8 cellular contexts compared by ENCODE assay signal in the genomic region with DNA sequence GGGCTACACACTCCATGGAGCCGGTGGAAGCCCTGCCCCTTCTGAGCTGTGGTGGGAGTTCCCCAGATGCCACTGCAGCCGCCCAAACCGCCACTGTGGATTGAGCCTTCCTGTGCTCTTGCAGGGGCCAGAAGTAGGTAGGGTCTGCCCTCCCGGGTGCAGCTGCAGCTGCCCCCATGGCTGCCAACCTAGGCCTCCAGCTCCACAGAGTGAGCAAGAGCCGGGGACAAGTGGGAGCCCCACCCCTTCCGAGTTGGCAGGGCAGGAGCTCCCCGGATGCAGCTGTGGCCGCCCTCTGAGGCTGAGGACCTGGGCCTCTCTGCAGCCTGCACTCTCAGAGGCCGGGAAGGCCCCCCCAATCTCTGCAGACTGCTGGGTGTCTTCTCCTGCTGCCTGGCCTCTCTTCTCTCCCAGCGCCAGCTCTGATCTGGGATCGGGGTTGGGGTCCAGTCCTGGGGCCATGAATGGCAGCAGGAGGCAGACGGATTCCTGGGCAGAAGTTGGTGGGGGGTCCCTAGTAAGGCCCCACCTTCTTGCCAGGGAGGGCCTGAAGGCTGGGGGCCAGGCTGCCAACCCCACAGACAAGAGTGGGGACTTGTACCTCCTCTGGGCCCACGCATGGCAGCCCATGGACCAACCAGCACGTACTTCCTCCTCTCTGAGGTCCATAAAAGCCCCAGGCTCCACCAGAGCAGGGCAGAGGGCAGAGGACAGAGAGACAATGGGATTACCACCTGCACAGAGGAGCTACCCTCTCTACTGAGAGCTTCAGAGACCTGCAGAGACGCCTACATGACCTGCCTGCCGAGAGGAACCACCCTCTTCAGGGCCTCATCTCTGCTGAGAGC. TPM values are rescaled to one million over a fixed set of nuclear protein-coding genes. Genes with fewer than 3 reads are reported as not detected.
A peak's percentile ranks its signal among the peaks of the same experiment; 100 is the strongest.
DNase-seq lines count a peak whose midpoint lies in the region; ATAC-seq and TF ChIP-seq lines count a peak whose summit lies in the region.

No MANE protein-coding gene starts in this region.

- no peaks in the 10 kb centered on the region for H3K9me3 Mint-ChIP-seq in activated CD4-positive, alpha-beta T cell treated with anti-CD3 and anti-CD28 coated beads for 36 hours (ENCODE audit: low read depth)

- H3K27me3 ChIP-seq in ascending aorta = no peaks in the 10 kb centered on the region
- H3K27me3 ChIP-seq in tibial nerve = no peaks in the 10 kb centered on the region

- no peak for TF ChIP-seq EP300 in tibial nerve (IDR thresholded peaks at IDR 0.05)

- H3K9me3 ChIP-seq in ascending aorta (no peaks in the 10 kb centered on the region), tibial nerve (no peaks in the 10 kb centered on the region)

- no peaks in the 10 kb centered on the region for H3K4me1 ChIP-seq in ascending aorta
- peaks cover 0 to 16% (median 7%) of the 10 kb centered on the region in 4 donors for H3K4me1 ChIP-seq in tibial nerve

- no peak for TF ChIP-seq CTCF in ascending aorta (IDR thresholded peaks at IDR 0.05)
- no peak for TF ChIP-seq CTCF in omental fat pad (IDR thresholded peaks at IDR 0.05)
- TF ChIP-seq CTCF in tibial nerve (IDR thresholded peaks at IDR 0.05) = no peak

- no peak overlapping the region for H3K4me3 ChIP-seq in ascending aorta
- no peak overlapping the region for H3K4me3 ChIP-seq in tibial nerve

- 79 to 83% methylated on average over 9 to 16 of the region's 16 CpGs for WGBS in tibial nerve, 2 donors

- intact Hi-C loops in activated CD4-positive, alpha-beta T cell treated with anti-CD3 and anti-CD28 coated beads for 36 hours (cut with DNase I, micrococcal nuclease) = loop anchor here (2.0 kb wide), 1 partner anchor 33 kb away; the partner anchor contains the start of gene SLC1A5 (in 2 of the 2)
- intact Hi-C loops in left cardiac atrium (cut with DNase I) = loop anchor here in 1 of 2 donors (5.0 kb wide), 1 partner anchor 59 kb away; no protein-coding TSS in a partner anchor
- intact Hi-C loops in ascending aorta (cut with DNase I) = no loop called here

- CTCF ChIA-PET in activated CD4-positive, alpha-beta T cell treated with anti-CD3 and anti-CD28 coated beads for 36 hours (lab: Charles Lee) = interaction anchor here (0.6 to 1.3 kb wide), 8 partner anchors 9 to 423 kb away, joined by 3 to 5 read pairs (median 3); no protein-coding TSS in a partner anchor

- no peaks in the 10 kb centered on the region for H3K27me3 Mint-ChIP-seq in activated CD4-positive, alpha-beta T cell treated with anti-CD3 and anti-CD28 coated beads for 36 hours

- H3K4me1 Mint-ChIP-seq in activated CD4-positive, alpha-beta T cell treated with anti-CD3 and anti-CD28 coated beads for 36 hours = peaks cover 27% of the 10 kb centered on the region

- peak overlapping the region; percentile 37 for H3K27ac Mint-ChIP-seq in activated CD4-positive, alpha-beta T cell treated with anti-CD3 and anti-CD28 coated beads for 36 hours

- H3K4me3 Mint-ChIP-seq in activated CD4-positive, alpha-beta T cell treated with anti-CD3 and anti-CD28 coated beads for 36 hours = no peak overlapping the region

- H3K36me3 ChIP-seq in ascending aorta = no peaks in the 10 kb centered on the region
- no peaks in the 10 kb centered on the region for H3K36me3 ChIP-seq in tibial nerve

- no peaks in the 10 kb centered on the region for H3K36me3 Mint-ChIP-seq in activated CD4-positive, alpha-beta T cell treated with anti-CD3 and anti-CD28 coated beads for 36 hours (ENCODE audit: low read depth)

- TF ChIP-seq POLR2A in tibial nerve (IDR thresholded peaks at IDR 0.05) = no peak

- peak; percentile 74 for DNase-seq in activated CD4-positive, alpha-beta T cell treated with anti-CD3 and anti-CD28 coated beads for 36 hours
- DNase-seq in left cardiac atrium (no peak), ascending aorta (ENCODE audit: low spot score in 2 of 2) (no peak), omental fat pad (ENCODE audit: low spot score) (no peak), tibial nerve (ENCODE audit: low spot score in 2 of 2) (no peak)
- DNase-seq in stimulated activated CD8-positive, alpha-beta memory T cell treated with anti-CD3 and anti-CD28 coated beads, Interleukin-2, amount 100 ng/mL, for 48 hours (ENCODE audit: low read depth in 2 of 2) = peak; percentile 42 to 49

- ATAC-seq in HG02759 (IDR thresholded peaks at IDR 0.05; ENCODE audit: unreplicated experiment) (peak; percentile 61), left cardiac atrium (peak; percentile 39 to 59), GM18873 (IDR thresholded peaks at IDR 0.05; ENCODE audit: low FRiP score, unreplicated experiment) (no peak), omental fat pad (ENCODE audit: low FRiP score) (no peak)
- peak; percentile 79 for ATAC-seq in activated CD4-positive, alpha-beta T cell treated with anti-CD3 and anti-CD28 coated beads for 36 hours

- H3K27ac ChIP-seq in ascending aorta = no peak overlapping the region
- H3K27ac ChIP-seq in tibial nerve = peak overlapping the region in 1 of 4 donors; percentile 34

- POLR2A ChIA-PET in activated CD4-positive, alpha-beta T cell treated with anti-CD3 and anti-CD28 coated beads for 36 hours (lab: Charles Lee) = interaction anchor here (0.7 to 1.4 kb wide), 2 partner anchors 19 to 21 kb away, joined by 3 to 4 read pairs; no protein-coding TSS in a partner anchor

RNA-seq across cellular contexts. Expression of gene AP2S1, which starts 28.9 kb away (rescaled TPM):
- 100 to 1,000 TPM; 102 to 104 TPM for total RNA-seq in activated CD4-positive, alpha-beta T cell treated with anti-CD3 and anti-CD28 coated beads for 36 hours
- 100 to 1,000 TPM; 109 to 110 TPM for total RNA-seq in left cardiac atrium
- total RNA-seq in ascending aorta = 96.6 TPM
- total RNA-seq in omental fat pad = 100 to 1,000 TPM in 3 of 4 donors, 10 to 100 TPM in 1; 96.6 to 166 (median 132) TPM
- total RNA-seq in tibial nerve = 100 to 1,000 TPM in 1 of 4 donors, 10 to 100 TPM in 3; 32.1 to 108 (median 64.6) TPM

RNA-seq across cellular contexts. Expression of gene SLC1A5, which starts 33.3 kb away (rescaled TPM):
- total RNA-seq in activated CD4-positive, alpha-beta T cell treated with anti-CD3 and anti-CD28 coated beads for 36 hours = 100 to 1,000 TPM; 200 to 227 TPM
- total RNA-seq in left cardiac atrium (10 to 100 TPM; 34.3 to 40.8 TPM), ascending aorta (86.8 TPM), omental fat pad (100 to 1,000 TPM in 3 of 4 donors, 10 to 100 TPM in 1; 86.7 to 158 (median 140) TPM), tibial nerve (100 to 1,000 TPM in 1 of 4 donors, 10 to 100 TPM in 3; 76.8 to 107 (median 83.4) TPM)

RNA-seq across cellular contexts. Expression of gene ARHGAP35, which starts 39.1 kb away (rescaled TPM):
- 10 to 100 TPM; 16.5 to 17.2 TPM for total RNA-seq in activated CD4-positive, alpha-beta T cell treated with anti-CD3 and anti-CD28 coated beads for 36 hours
- 10 to 100 TPM; 68.2 to 68.5 TPM for total RNA-seq in left cardiac atrium
- total RNA-seq in ascending aorta = 23.7 TPM
- total RNA-seq in omental fat pad = 10 to 100 TPM; 30.1 to 45.2 (median 37.2) TPM
- total RNA-seq in tibial nerve = 10 to 100 TPM; 43.3 to 50.3 (median 48.6) TPM

Comparison
In these comparisons a context has a peak if more than half of its experiments do, and no peak if none do; other contexts are left out.
1. ATAC-seq: peak in HG02759 (single experiment), activated CD4-positive, alpha-beta T cell treated with anti-CD3 and anti-CD28 coated beads for 36 hours (single experiment) and left cardiac atrium (2 of 2); none in GM18873 (single experiment) and omental fat pad (single experiment).
2. DNase-seq: peak in activated CD4-positive, alpha-beta T cell treated with anti-CD3 and anti-CD28 coated beads for 36 hours (single experiment) and stimulated activated CD8-positive, alpha-beta memory T cell treated with anti-CD3 and anti-CD28 coated beads, Interleukin-2, amount 100 ng/mL, for 48 hours (2 of 2); none in left cardiac atrium (single experiment), ascending aorta (0 of 2), omental fat pad (single experiment) and tibial nerve (0 of 2).